In genomic region chr5:176860381-176860780, GRCh38 we compare ENCODE assay signal across 24 cellular contexts. TPM values are rescaled to one million over a fixed set of nuclear protein-coding genes. Genes with fewer than 3 reads are reported as not detected.
"Had no signal": no experiment of that assay in that cellular context is flagged by ENCODE, and none has a peak within 500 bp of the region (broad histone marks: within the 10 kb centered on the region; RNA-seq: fewer than 3 reads in every experiment).

No MANE protein-coding gene starts in this region.

- DNase-seq: IMR-90, Karpas-422, KG1, MG63, NCI-H1092, NCI-H1105 treated with DMSO at 0.1 percent for 48 hours, NCI-H1417 treated with DMSO at 0.1 percent for 48 hours, NCI-H146, NCI-H1694 treated with DMSO at 0.1 percent for 48 hours, NCI-H2029, NCI-H2081 treated with DMSO at 0.1 percent for 48 hours, NCI-H2171, NCI-H226, NCI-H446, NCI-H510A, NCI-H524 treated with DMSO at 0.1 percent for 48 hours, NCI-H69, NCI-H774, RPMI8226, SHP77 treated with DMSO at 0.1 percent for 48 hours, SJCRH30 had no signal

- H3K9me3 ChIP-seq: MG63, SJCRH30 had no signal

- ATAC-seq: HepG2, SK-N-SH treated with all-trans-retinoic acid at 6 μM for 48 hours had no signal

- H3K4me3 ChIP-seq: MG63, SJCRH30 had no signal

- H3K27ac ChIP-seq: SJCRH30 had no signal

- H3K36me3 ChIP-seq: MG63, SJCRH30 had no signal

- H3K4me1 ChIP-seq: SJCRH30 had no signal

RNA-seq across cellular contexts. Expression of gene HK3, which starts 38.8 kb away (rescaled TPM):
- total RNA-seq: HepG2, HT1080, IMR-90, SJCRH30 had no signal
- polyA plus RNA-seq: HepG2, IMR-90 had no signal

RNA-seq across cellular contexts. Expression of gene UNC5A, which starts 50.0 kb away (rescaled TPM):
- total RNA-seq: HepG2, IMR-90 had no signal
- polyA plus RNA-seq: HepG2, IMR-90 had no signal
